Comparison of ENCODE assay signal across 8 cellular contexts in genomic region chr7:155206286-155207020, GRCh38.
DNase-seq lines count a peak whose midpoint lies in the region; ATAC-seq and TF ChIP-seq lines count a peak whose summit lies in the region.

No MANE protein-coding gene starts in this region.

- TF ChIP-seq CTCF in BJ (IDR thresholded peaks at IDR 0.05; ENCODE audit: insufficient read depth, low read depth, low read length) = no peak
- no peak for TF ChIP-seq CTCF in stomach (IDR thresholded peaks at IDR 0.05)

- no peaks in the 10 kb centered on the region for H3K9me3 ChIP-seq in naive thymus-derived CD4-positive, alpha-beta T cell (ENCODE audit: control insufficient read depth in 2 of 3, low read length in 3 of 3)
- no peaks in the 10 kb centered on the region for H3K9me3 ChIP-seq in stomach

- CTCF ChIA-PET in BJ (lab: Yijun Ruan, JAX) = interaction anchor here (1.5 to 2.3 kb wide), 3 partner anchors 10 to 139 kb away, joined by 3 to 11 read pairs (median 3); no protein-coding TSS in a partner anchor
- CTCF ChIA-PET in naive thymus-derived CD4-positive, alpha-beta T cell (lab: Charles Lee) = no interaction called here

- H3K36me3 ChIP-seq in BJ (ENCODE audit: control insufficient read depth, insufficient read depth, low read length) (no peaks in the 10 kb centered on the region), stomach (no peaks in the 10 kb centered on the region)
- no peaks in the 10 kb centered on the region for H3K36me3 ChIP-seq in naive thymus-derived CD4-positive, alpha-beta T cell (ENCODE audit: control insufficient read depth in 2 of 3, insufficient read depth in 3 of 3, low read length in 3 of 3)

- TF ChIP-seq EP300 in stomach (IDR thresholded peaks at IDR 0.05) = no peak

- ATAC-seq in GM19467 (IDR thresholded peaks at IDR 0.05; ENCODE audit: unreplicated experiment) = peak; percentile 31
- ATAC-seq in naive thymus-derived CD4-positive, alpha-beta T cell = peak; percentile 48
- no peak for ATAC-seq in HG03342 (IDR thresholded peaks at IDR 0.05; ENCODE audit: unreplicated experiment)

- peaks cover 19 to 30% (median 21%) of the 10 kb centered on the region in 7 donors for H3K4me1 Mint-ChIP-seq in naive thymus-derived CD4-positive, alpha-beta T cell

- H3K27ac ChIP-seq in naive thymus-derived CD4-positive, alpha-beta T cell (ENCODE audit: low read depth, low read length) = no peak overlapping the region
- peak overlapping the region; percentile 49 to 84 (median 80) for H3K27ac ChIP-seq in stomach

- no peaks in the 10 kb centered on the region for H3K27me3 ChIP-seq in BJ (ENCODE audit: control insufficient read depth, insufficient read depth, low read length)
- no peaks in the 10 kb centered on the region for H3K27me3 ChIP-seq in naive thymus-derived CD4-positive, alpha-beta T cell (ENCODE audit: control insufficient read depth in 2 of 2, insufficient read depth in 2 of 2, low read length in 2 of 2)
- peaks cover 0 to 26% (median 0%) of the 10 kb centered on the region in 3 donors for H3K27me3 ChIP-seq in stomach

- TF ChIP-seq POLR2A in stomach (IDR thresholded peaks at IDR 0.05) = no peak

- peaks cover 8 to 11% of the 10 kb centered on the region in 2 donors for H3K4me1 ChIP-seq in naive thymus-derived CD4-positive, alpha-beta T cell (ENCODE audit: control insufficient read depth in 2 of 2, insufficient read depth in 2 of 2, low read length in 2 of 2)
- H3K4me1 ChIP-seq in stomach = peaks cover 0 to 10% (median 3%) of the 10 kb centered on the region in 4 donors

- DNase-seq in BJ (ENCODE audit: low read depth) (peak; percentile 26), dermis microvascular lymphatic vessel endothelial cell (ENCODE audit: low read depth in 2 of 2) (peak; percentile 96 to 99), stomach (peak; percentile 34)
- no peak for DNase-seq in Jurkat, Clone E6-1 (ENCODE audit: low read depth, low spot score)
- DNase-seq in activated CD4-positive, alpha-beta T cell treated with anti-CD3 and anti-CD28 coated beads for 48 hours = peak; percentile 85
- DNase-seq in naive thymus-derived CD4-positive, alpha-beta T cell = peak in 5 of 9 donors; percentile 13 to 69 (median 31)

- POLR2A ChIA-PET in BJ (lab: Charles Lee) = no interaction called here
- POLR2A ChIA-PET in naive thymus-derived CD4-positive, alpha-beta T cell (lab: Charles Lee) = interaction anchor here (4.8 kb wide), 1 partner anchor 91 kb away, joined by 50 read pairs; the partner anchor contains the start of gene INSIG1

- H3K27me3 Mint-ChIP-seq in naive thymus-derived CD4-positive, alpha-beta T cell = no peaks in the 10 kb centered on the region

- peaks cover 0 to 10% (median 0%) of the 10 kb centered on the region in 11 donors for H3K9me3 Mint-ChIP-seq in naive thymus-derived CD4-positive, alpha-beta T cell

- no peak overlapping the region for H3K4me3 ChIP-seq in BJ (ENCODE audit: low read depth, low read length)
- peak overlapping the region; percentile 63 for H3K4me3 ChIP-seq in Jurkat, Clone E6-1 (ENCODE audit: low read length)
- peak overlapping the region; percentile 52 for H3K4me3 ChIP-seq in naive thymus-derived CD4-positive, alpha-beta T cell (ENCODE audit: low read length)
- peak overlapping the region in 1 of 4 donors; percentile 9 for H3K4me3 ChIP-seq in stomach

- peak overlapping the region in 8 of 9 donors; percentile 56 to 99 (median 84) for H3K27ac Mint-ChIP-seq in naive thymus-derived CD4-positive, alpha-beta T cell

- WGBS in stomach, 5 donors = 46 to 71% (median 57%) methylated on average over 21 of the region's 21 CpGs

- peak overlapping the region; percentile 70 to 94 (median 86) for H3K4me3 Mint-ChIP-seq in naive thymus-derived CD4-positive, alpha-beta T cell

- H3K36me3 Mint-ChIP-seq in naive thymus-derived CD4-positive, alpha-beta T cell = peaks cover 0 to 10% (median 0%) of the 10 kb centered on the region in 5 donors

- intact Hi-C loops in naive thymus-derived CD4-positive, alpha-beta T cell (cut with micrococcal nuclease) = loop anchor here in 1 of 2 donors (10.0 kb wide), 1 partner anchor 1688 kb away; the partner anchor contains the start of gene LMBR1
- intact Hi-C loops in stomach (cut with DNase I; ENCODE audit: low total_unique reads) = no loop called here
